ENCODE assay signal across 31 cellular contexts in the genomic region with DNA sequence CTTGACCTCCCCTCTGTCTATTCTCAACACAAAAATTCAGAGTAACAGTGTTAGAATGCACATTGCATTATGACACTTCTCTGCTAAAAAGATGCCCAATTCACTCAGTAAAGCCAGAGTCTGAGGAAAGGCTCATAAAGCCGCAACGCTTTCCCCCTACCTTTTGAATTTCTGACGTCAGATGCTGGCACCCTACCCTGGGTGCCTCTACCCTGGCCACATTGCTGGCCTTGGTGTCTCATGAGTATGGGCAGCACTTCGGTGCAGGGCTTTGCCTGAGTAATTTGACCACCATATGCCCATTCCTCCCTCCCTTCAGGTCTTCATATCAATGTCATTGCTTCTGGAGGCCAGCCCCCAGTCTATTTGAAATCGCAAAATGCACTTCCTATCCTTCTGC.
"Had no signal": no experiment of that assay in that cellular context is flagged by ENCODE, and none has a peak within 500 bp of the region (broad histone marks: within the 10 kb centered on the region; RNA-seq: fewer than 3 reads in every experiment).

No MANE protein-coding gene starts in this region.

- ATAC-seq: activated CD4-positive, CD25-positive, alpha-beta regulatory T cell treated with anti-CD3 and anti-CD28 coated beads, Interleukin-2, amount 50 U/mL, for 24 hours; mucosa of descending colon; psoas muscle; stimulated activated naive B cell treated with anti-CD40 and anti-IgM and Interleukin-4, amounts not matched to agents 10 μg/mL and 1 μg/mL and 100 μg/mL, for 72 hours; T-helper 17 cell had no signal

- H3K4me1 ChIP-seq: breast epithelium, left lung, lower lobe of right lung, parathyroid adenoma, psoas muscle, suprapubic skin had no signal

- H3K4me1 Mint-ChIP-seq: activated naive CD4-positive, alpha-beta T cell treated with anti-CD3 and anti-CD28 coated beads, Interleukin-2, amount 10 ng/mL, durations not matched to agents 7 days and 5 days; activated naive CD8-positive, alpha-beta T cell treated with anti-CD3 and anti-CD28 coated beads, Interleukin-2, amount 10 ng/mL, durations not matched to agents 7 days and 5 days; central memory CD8-positive, alpha-beta T cell; stimulated activated naive B cell treated with anti-CD40 and anti-IgM and Interleukin-4, amounts not matched to agents 10 μg/mL and 1 μg/mL and 100 μg/mL, for 72 hours had no signal

- H3K4me3 Mint-ChIP-seq: activated naive CD4-positive, alpha-beta T cell treated with anti-CD3 and anti-CD28 coated beads, Interleukin-2, amount 10 ng/mL, durations not matched to agents 7 days and 5 days; activated naive CD8-positive, alpha-beta T cell treated with anti-CD3 and anti-CD28 coated beads, Interleukin-2, amount 10 ng/mL, durations not matched to agents 7 days and 5 days; activated T-helper 1 cell treated with anti-CD3 and anti-CD28 coated beads, Interleukin-12 subunit alpha, Interleukin-12 subunit beta, Interleukin-2, Interleukin-4 antibody, amounts not matched to agents 30 ng/mL and 10 ng/mL and 1 ng/mL, durations not matched to agents 14 hours and 24 hours and 36 hours; central memory CD8-positive, alpha-beta T cell; nephron; stimulated activated naive B cell treated with anti-CD40 and anti-IgM and Interleukin-4, amounts not matched to agents 10 μg/mL and 1 μg/mL and 100 μg/mL, for 72 hours; T-helper 17 cell had no signal

- H3K9ac ChIP-seq: parathyroid adenoma had no signal

- DNase-seq: activated CD4-positive, alpha-beta T cell treated with anti-CD3 and anti-CD28 coated beads for 48 hours; activated CD4-positive, alpha-beta T cell treated with anti-CD3 and anti-CD28 coated beads, Interleukin-2, amount 50 U/mL, for 48 hours; activated CD8-positive, alpha-beta memory T cell treated with anti-CD3 and anti-CD28 coated beads for 24 hours; activated effector memory CD4-positive, alpha-beta T cell treated with anti-CD3 and anti-CD28 coated beads, Interleukin-2, amount 50 U/mL, for 16 hours; activated naive CD4-positive, alpha-beta T cell treated with anti-CD3 and anti-CD28 coated beads, Interleukin-2, amount 10 ng/mL, durations not matched to agents 7 days and 5 days; activated naive CD8-positive, alpha-beta T cell treated with anti-CD3 and anti-CD28 coated beads, Interleukin-2, amount 10 ng/mL, durations not matched to agents 7 days and 5 days; dermis blood vessel endothelial cell; effector CD4-positive, alpha-beta T cell; left lung; lower lobe of right lung; mesendoderm; mucosa of descending colon; psoas muscle; sigmoid colon; small intestine; stimulated activated CD4-positive, alpha-beta T cell treated with anti-CD3 and anti-CD28 coated beads, Interleukin-15, amount 100 ng/mL, for 24 hours; stimulated activated CD4-positive, alpha-beta T cell treated with anti-CD3 and anti-CD28 coated beads, Interleukin-2, amount 100 ng/mL, for 24 hours; stimulated activated naive B cell treated with anti-CD40 and anti-IgM and Interleukin-4, amounts not matched to agents 10 μg/mL and 1 μg/mL and 100 μg/mL, for 72 hours; stomach; T-helper 17 cell; T1000; tibial artery; WERI-Rb-1 had no signal

- H3K27ac ChIP-seq: breast epithelium, left lung, lower lobe of right lung, parathyroid adenoma, psoas muscle, stomach, suprapubic skin, tibial artery, WERI-Rb-1 had no signal

- H3K36me3 Mint-ChIP-seq: activated naive CD4-positive, alpha-beta T cell treated with anti-CD3 and anti-CD28 coated beads, Interleukin-2, amount 10 ng/mL, durations not matched to agents 7 days and 5 days; activated naive CD8-positive, alpha-beta T cell treated with anti-CD3 and anti-CD28 coated beads, Interleukin-2, amount 10 ng/mL, durations not matched to agents 7 days and 5 days; stimulated activated naive B cell treated with anti-CD40 and anti-IgM and Interleukin-4, amounts not matched to agents 10 μg/mL and 1 μg/mL and 100 μg/mL, for 72 hours had no signal

- H3K27ac Mint-ChIP-seq: activated naive CD4-positive, alpha-beta T cell treated with anti-CD3 and anti-CD28 coated beads, Interleukin-2, amount 10 ng/mL, durations not matched to agents 7 days and 5 days; activated naive CD8-positive, alpha-beta T cell treated with anti-CD3 and anti-CD28 coated beads, Interleukin-2, amount 10 ng/mL, durations not matched to agents 7 days and 5 days; activated T-helper 1 cell treated with anti-CD3 and anti-CD28 coated beads, Interleukin-12 subunit alpha, Interleukin-12 subunit beta, Interleukin-2, Interleukin-4 antibody, amounts not matched to agents 30 ng/mL and 10 ng/mL and 1 ng/mL, durations not matched to agents 14 hours and 24 hours and 36 hours; stimulated activated naive B cell treated with anti-CD40 and anti-IgM and Interleukin-4, amounts not matched to agents 10 μg/mL and 1 μg/mL and 100 μg/mL, for 72 hours; T-helper 17 cell had no signal

- H3K9me3 Mint-ChIP-seq: activated naive CD4-positive, alpha-beta T cell treated with anti-CD3 and anti-CD28 coated beads, Interleukin-2, amount 10 ng/mL, durations not matched to agents 7 days and 5 days; activated naive CD8-positive, alpha-beta T cell treated with anti-CD3 and anti-CD28 coated beads, Interleukin-2, amount 10 ng/mL, durations not matched to agents 7 days and 5 days; activated T-helper 1 cell treated with anti-CD3 and anti-CD28 coated beads, Interleukin-12 subunit alpha, Interleukin-12 subunit beta, Interleukin-2, Interleukin-4 antibody, amounts not matched to agents 30 ng/mL and 10 ng/mL and 1 ng/mL, durations not matched to agents 14 hours and 24 hours and 36 hours; nephron; stimulated activated naive B cell treated with anti-CD40 and anti-IgM and Interleukin-4, amounts not matched to agents 10 μg/mL and 1 μg/mL and 100 μg/mL, for 72 hours had no signal

- H3K27me3 Mint-ChIP-seq: activated naive CD4-positive, alpha-beta T cell treated with anti-CD3 and anti-CD28 coated beads, Interleukin-2, amount 10 ng/mL, durations not matched to agents 7 days and 5 days; central memory CD8-positive, alpha-beta T cell; stimulated activated naive B cell treated with anti-CD40 and anti-IgM and Interleukin-4, amounts not matched to agents 10 μg/mL and 1 μg/mL and 100 μg/mL, for 72 hours had no signal

- H3K27me3 ChIP-seq: breast epithelium, esophagus muscularis mucosa, left lung, sigmoid colon, stomach, suprapubic skin, tibial artery had no signal

- H3K79me2 ChIP-seq: parathyroid adenoma had no signal

- H3K9me3 ChIP-seq: breast epithelium, esophagus muscularis mucosa, lower lobe of right lung, mucosa of descending colon, psoas muscle, sigmoid colon, stomach, suprapubic skin, tibial artery had no signal

- H3K4me3 ChIP-seq: breast epithelium, left lung, lower lobe of right lung, mucosa of descending colon, psoas muscle, sigmoid colon, stomach, suprapubic skin, tibial artery had no signal

- H2AFZ ChIP-seq: parathyroid adenoma had no signal

- H3K36me3 ChIP-seq: breast epithelium, esophagus muscularis mucosa, left lung, lower lobe of right lung, sigmoid colon, stomach, suprapubic skin, tibial artery, WERI-Rb-1 had no signal
